Comparison of ENCODE assay signal across 25 cellular contexts in the genomic region with DNA sequence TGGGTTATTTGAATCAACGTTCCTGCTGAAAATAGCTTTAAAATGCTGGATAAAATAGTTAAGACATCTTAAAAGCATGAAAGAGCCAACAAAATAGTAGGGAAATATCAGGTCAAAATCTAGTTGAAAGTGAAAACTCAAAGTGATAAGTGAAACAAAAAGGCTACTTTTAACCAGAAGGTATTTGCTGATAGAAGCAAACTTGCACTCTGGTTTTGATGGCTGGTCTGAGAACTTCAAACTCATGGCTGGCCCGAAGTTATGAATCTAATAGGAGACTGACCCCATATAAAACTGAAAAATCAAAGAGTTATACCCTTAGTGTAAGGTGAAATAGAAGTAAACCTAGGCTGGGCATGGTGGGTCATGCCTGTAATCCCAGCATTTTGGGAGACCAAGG.
"Had no signal": no experiment of that assay in that cellular context is flagged by ENCODE, and none has a peak within 500 bp of the region (broad histone marks: within the 10 kb centered on the region; RNA-seq: fewer than 3 reads in every experiment).

No MANE protein-coding gene starts in this region.

- H3K27me3 ChIP-seq: colonic mucosa, foreskin keratinocyte had no signal

- H3K9me3 Mint-ChIP-seq: dendritic cell treated with granulocyte-macrophage colony-stimulating factor and Interleukin-4, amounts not matched to agents 40 ng/mL and 50 ng/mL, for 4 days; effector memory CD8-positive, alpha-beta T cell had no signal

- H3K9me3 ChIP-seq: colonic mucosa, esophagus muscularis mucosa, esophagus squamous epithelium, gastrocnemius medialis, gastroesophageal sphincter, heart right ventricle had no signal

- ATAC-seq: effector memory CD8-positive, alpha-beta T cell; esophagus mucosa; foreskin keratinocyte; gastrocnemius medialis; gastroesophageal sphincter; heart left ventricle; heart right ventricle had no signal

- H3K27ac Mint-ChIP-seq: dendritic cell treated with granulocyte-macrophage colony-stimulating factor and Interleukin-4, amounts not matched to agents 40 ng/mL and 50 ng/mL, for 4 days; effector memory CD8-positive, alpha-beta T cell; endodermal cell had no signal

- H3K4me3 Mint-ChIP-seq: dendritic cell treated with granulocyte-macrophage colony-stimulating factor and Interleukin-4, amounts not matched to agents 40 ng/mL and 50 ng/mL, for 4 days; effector memory CD8-positive, alpha-beta T cell; endodermal cell had no signal

- DNase-seq: colonic mucosa; cortex of kidney; dermis blood vessel endothelial cell; dorsolateral prefrontal cortex; effector CD4-positive, alpha-beta T cell; effector CD8-positive, alpha-beta T cell; effector memory CD4-positive, alpha-beta T cell; effector memory CD8-positive, alpha-beta T cell; endodermal cell; erythroblast; esophagus squamous epithelium; foreskin fibroblast; foreskin keratinocyte; foreskin melanocyte; gastrocnemius medialis; glutamatergic neuron; head of caudate nucleus; heart left ventricle; heart right ventricle had no signal

- H3K4me1 ChIP-seq: colonic mucosa, esophagus muscularis mucosa, esophagus squamous epithelium, gastrocnemius medialis, gastroesophageal sphincter, heart left ventricle, heart right ventricle had no signal

- H3K36me3 ChIP-seq: colonic mucosa, esophagus muscularis mucosa, esophagus squamous epithelium, gastrocnemius medialis, gastroesophageal sphincter, heart left ventricle, heart right ventricle had no signal

- H3K27ac ChIP-seq: colonic mucosa, coronary artery, dorsolateral prefrontal cortex, epithelial cell of prostate, esophagus muscularis mucosa, esophagus squamous epithelium, foreskin keratinocyte, gastrocnemius medialis, gastroesophageal sphincter, heart left ventricle, heart right ventricle had no signal

- H3K4me3 ChIP-seq: colonic mucosa, coronary artery, dorsolateral prefrontal cortex, esophagus muscularis mucosa, esophagus squamous epithelium, gastrocnemius medialis, gastroesophageal sphincter, heart left ventricle, heart right ventricle had no signal
